Comparison of ENCODE assay signal across 8 cellular contexts in the genomic region with DNA sequence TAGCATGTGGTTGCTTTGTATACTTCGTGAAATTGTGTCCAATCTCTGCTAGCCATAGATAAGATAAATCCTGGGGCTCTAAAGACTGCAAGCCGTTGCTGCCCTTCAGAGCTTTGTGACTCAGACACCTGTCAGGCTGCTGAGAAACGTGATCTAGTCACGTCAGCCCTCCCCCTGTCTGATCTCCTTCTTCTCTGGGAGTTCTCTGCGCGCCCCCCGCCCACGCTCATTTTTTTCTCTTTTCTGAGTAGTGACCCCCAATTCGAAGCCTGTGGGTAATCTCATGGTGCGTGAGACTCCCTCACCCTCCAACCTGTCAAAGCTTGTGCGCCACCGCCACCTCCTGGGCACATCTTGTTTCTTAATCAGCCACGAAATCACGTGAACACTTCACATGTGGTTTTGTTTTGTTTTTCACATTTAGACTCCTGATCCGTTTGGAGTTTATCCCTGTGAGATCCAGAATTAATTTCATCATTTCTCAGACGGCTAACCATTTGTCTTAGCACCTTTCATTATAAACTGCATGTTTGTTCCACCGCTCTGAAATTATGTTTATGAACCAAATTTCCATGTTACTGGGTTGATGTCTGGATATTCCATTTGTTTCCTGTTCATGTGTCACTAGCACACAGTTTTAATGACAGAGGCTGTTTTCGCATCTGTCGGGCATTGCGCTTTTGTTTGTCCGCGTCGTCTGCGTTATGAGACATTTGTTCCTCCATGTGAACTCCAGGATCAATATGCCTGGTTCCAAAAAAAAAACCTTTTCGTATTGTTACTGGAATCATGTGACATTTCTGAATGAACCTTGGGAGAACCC. TPM values are rescaled to one million over a fixed set of nuclear protein-coding genes. Genes with fewer than 3 reads are reported as not detected.
DNase-seq lines count a peak whose midpoint lies in the region; ATAC-seq and TF ChIP-seq lines count a peak whose summit lies in the region.

No MANE protein-coding gene starts in this region.

- ATAC-seq in omental fat pad (ENCODE audit: low FRiP score) (peak; percentile 63), GM21390 (IDR thresholded peaks at IDR 0.05; ENCODE audit: unreplicated experiment) (no peak)

- H3K27me3 Mint-ChIP-seq in activated naive CD8-positive, alpha-beta T cell, result no peaks in the 10 kb centered on the region
- peaks cover 4% of the 10 kb centered on the region for H3K27me3 Mint-ChIP-seq in glutamatergic neuron (ENCODE audit: unreplicated experiment)

- peak overlapping the region; percentile 84 for H3K4me3 Mint-ChIP-seq in activated naive CD8-positive, alpha-beta T cell
- H3K4me3 Mint-ChIP-seq in glutamatergic neuron (ENCODE audit: unreplicated experiment), result peak overlapping the region; percentile 87

- H3K9me3 Mint-ChIP-seq in activated naive CD8-positive, alpha-beta T cell (ENCODE audit: low read depth), result no peaks in the 10 kb centered on the region
- peaks cover 2% of the 10 kb centered on the region for H3K9me3 Mint-ChIP-seq in glutamatergic neuron (ENCODE audit: unreplicated experiment)

- DNase-seq in GM04504 (ENCODE audit: low read depth), result peak; percentile 52
- peak; percentile 40 for DNase-seq in SKM-1 (lab: John Stamatoyannopoulos, UW; ENCODE audit: unreplicated experiment)
- peak; percentile 80 for DNase-seq in glutamatergic neuron
- peak; percentile 60 for DNase-seq in omental fat pad (ENCODE audit: low spot score)
- DNase-seq in superior temporal gyrus (ENCODE audit: extremely low spot score), result peak; percentile 85

- peaks cover 19% of the 10 kb centered on the region for H3K4me1 Mint-ChIP-seq in activated naive CD8-positive, alpha-beta T cell (ENCODE audit: low read depth)
- H3K4me1 Mint-ChIP-seq in glutamatergic neuron (ENCODE audit: low read depth, unreplicated experiment), result peaks cover 8% of the 10 kb centered on the region

- H3K36me3 Mint-ChIP-seq in activated naive CD8-positive, alpha-beta T cell, result no peaks in the 10 kb centered on the region
- H3K36me3 Mint-ChIP-seq in glutamatergic neuron (ENCODE audit: unreplicated experiment), result no peaks in the 10 kb centered on the region

- TF ChIP-seq CTCF in LNCAP (IDR thresholded peaks at IDR 0.05), result peak; percentile 68
- peak; percentile 42 for TF ChIP-seq CTCF in glutamatergic neuron (IDR thresholded peaks at IDR 0.05; ENCODE audit: partially characterized antibody, unreplicated experiment)
- TF ChIP-seq CTCF in omental fat pad (IDR thresholded peaks at IDR 0.05), result no peak

- H3K27ac Mint-ChIP-seq in activated naive CD8-positive, alpha-beta T cell, result peak overlapping the region; percentile 88
- peak overlapping the region; percentile 31 for H3K27ac Mint-ChIP-seq in glutamatergic neuron (ENCODE audit: unreplicated experiment)

RNA-seq across cellular contexts. Expression of gene ZNF778, which starts 1.0 kb away (rescaled TPM):
- 36.2 TPM for total RNA-seq in glutamatergic neuron (ENCODE audit: unreplicated experiment)
- 10 to 100 TPM in 2 of 4 donors, 1 to 10 TPM in 2; 5.7 to 22.8 (median 13.4) TPM for total RNA-seq in omental fat pad

RNA-seq across cellular contexts. Expression of gene SLC22A31, which starts 16.2 kb away (rescaled TPM):
- total RNA-seq in glutamatergic neuron (ENCODE audit: unreplicated experiment) (3.9 TPM), omental fat pad (not detected)

RNA-seq across cellular contexts. Expression of gene CDH15, which starts 45.0 kb away (rescaled TPM):
- total RNA-seq in glutamatergic neuron (ENCODE audit: unreplicated experiment) (12.6 TPM), omental fat pad (not detected)

Comparison
In these comparisons a context has a peak if more than half of its experiments do, and no peak if none do; other contexts are left out.
1. CTCF ChIP-seq: peak in LNCAP (single experiment) and glutamatergic neuron (single experiment); none in omental fat pad (0 of 3).
2. RNA of gene CDH15, which starts 45.0 kb away (total RNA-seq): 12.6 TPM in glutamatergic neuron (single experiment); not detected in omental fat pad; every median in the first group is over 10 times any median in the second.
3. Peak in every context shown above with its lines, with median percentiles within 50 percentile points of each other: DNase-seq.